Comparison of ENCODE assay signal across 14 cellular contexts in genomic region chr3:12228461-12228860, GRCh38.
DNase-seq lines count a peak whose midpoint lies in the region; TF ChIP-seq lines count a peak whose summit lies in the region.
"Had no signal": no experiment of that assay in that cellular context is flagged by ENCODE, and none has a peak within 500 bp of the region (broad histone marks: within the 10 kb centered on the region; RNA-seq: fewer than 3 reads in every experiment).

No MANE protein-coding gene starts in this region.

- H3K9ac ChIP-seq in mesendoderm (ENCODE audit: low read length): no peak overlapping the region
- H3K9ac ChIP-seq: BLaER1 had no signal

- H3K27me3 ChIP-seq in Caco-2 (replicated peaks; ENCODE audit: control insufficient read depth, insufficient read depth, low read length) (no peaks in the 10 kb centered on the region), mesendoderm (ENCODE audit: insufficient read depth, low read length, poor library complexity) (no peaks in the 10 kb centered on the region), suprapubic skin (no peaks in the 10 kb centered on the region)
- H3K27me3 ChIP-seq: BLaER1 had no signal

- no peak for TF ChIP-seq EP300 in suprapubic skin (IDR thresholded peaks at IDR 0.05)

- no peaks in the 10 kb centered on the region for H3K79me1 ChIP-seq in mesendoderm (ENCODE audit: low read length)

- H3K4me1 Mint-ChIP-seq in Caco-2 (ENCODE audit: low read depth, unreplicated experiment): peaks cover 42% of the 10 kb centered on the region
- H3K4me1 Mint-ChIP-seq in endothelial cell (ENCODE audit: unreplicated experiment): no peaks in the 10 kb centered on the region
- peaks cover 10% of the 10 kb centered on the region for H3K4me1 Mint-ChIP-seq in activated naive CD8-positive, alpha-beta T cell treated with anti-CD3 and anti-CD28 coated beads for 36 hours

- DNase-seq in Caco-2 (peak in 1 of 2 experiments; percentile 46), epithelial cell of esophagus (ENCODE audit: low read depth) (peak; percentile 8), mesendoderm (no peak), suprapubic skin (ENCODE audit: low spot score in 2 of 2) (no peak), AG20443 (ENCODE audit: low spot score) (no peak), endothelial cell (ENCODE audit: low spot score) (no peak), NCI-H2081 (lab: John Stamatoyannopoulos, UW) (no peak)
- no peak for DNase-seq in activated naive CD8-positive, alpha-beta T cell treated with anti-CD3 and anti-CD28 coated beads for 36 hours
- DNase-seq: AML-193; CD8-positive, alpha-beta memory T cell; H7 had no signal

- BruUV-seq in Caco-2 (replicated peaks; lab: Mats Ljungman, UMichigan): no TSS peak

- CTCF ChIA-PET in Caco-2 (lab: Charles Lee): interaction anchor here (0.9 kb wide), 1 partner anchor 44 kb away, joined by 3 read pairs; no protein-coding TSS in a partner anchor

- no CpG with 5 or more reads among the region's 5 CpGs for WGBS in mesendoderm (ENCODE audit: extremely low coverage, insufficient coverage, low lambda C conversion rate)
- WGBS in suprapubic skin: 68% methylated on average over 5 of the region's 5 CpGs

- H3K23ac ChIP-seq in mesendoderm (ENCODE audit: low read length): no peak overlapping the region

- H3K56ac ChIP-seq in mesendoderm (ENCODE audit: low read length): no peak overlapping the region

- H3K9me3 Mint-ChIP-seq in Caco-2 (ENCODE audit: unreplicated experiment) (no peaks in the 10 kb centered on the region), endothelial cell (ENCODE audit: unreplicated experiment) (no peaks in the 10 kb centered on the region)
- peaks cover 3% of the 10 kb centered on the region for H3K9me3 Mint-ChIP-seq in activated naive CD8-positive, alpha-beta T cell treated with anti-CD3 and anti-CD28 coated beads for 36 hours
- H3K9me3 Mint-ChIP-seq: CD8-positive, alpha-beta memory T cell; GM23338 had no signal

- H3K36me3 ChIP-seq in Caco-2 (ENCODE audit: control insufficient read depth, insufficient read depth, low read length) (no peaks in the 10 kb centered on the region), mesendoderm (ENCODE audit: control insufficient read depth, insufficient read depth, low read length) (no peaks in the 10 kb centered on the region), suprapubic skin (no peaks in the 10 kb centered on the region)
- H3K36me3 ChIP-seq: BLaER1 had no signal

- H2BK120ac ChIP-seq in mesendoderm (ENCODE audit: low read depth, low read length): no peak overlapping the region

- no peaks in the 10 kb centered on the region for H3K36me3 Mint-ChIP-seq in Caco-2 (ENCODE audit: insufficient read depth, unreplicated experiment)
- H3K36me3 Mint-ChIP-seq in endothelial cell (ENCODE audit: low read depth, unreplicated experiment): no peaks in the 10 kb centered on the region
- peaks cover 2% of the 10 kb centered on the region for H3K36me3 Mint-ChIP-seq in activated naive CD8-positive, alpha-beta T cell treated with anti-CD3 and anti-CD28 coated beads for 36 hours
- H3K36me3 Mint-ChIP-seq: CD8-positive, alpha-beta memory T cell had no signal

- H4K5ac ChIP-seq in mesendoderm (ENCODE audit: low read length): no peak overlapping the region

- H3K4me3 ChIP-seq in Caco-2 (ENCODE audit: low read depth, low read length) (no peak overlapping the region), epithelial cell of esophagus (ENCODE audit: low read length) (no peak overlapping the region), mesendoderm (ENCODE audit: low read length) (no peak overlapping the region), suprapubic skin (no peak overlapping the region)
- H3K4me3 ChIP-seq: BLaER1, GM23338 had no signal

- TF ChIP-seq CTCF in Caco-2 (IDR thresholded peaks at IDR 0.05; ENCODE audit: insufficient read depth in 1 of 2, low read depth in 1 of 2, low read length in 1 of 2, severe bottlenecking in 1 of 2, unreplicated experiment in 1 of 2): no peak
- no peak for TF ChIP-seq CTCF in epithelial cell of esophagus (IDR thresholded peaks at IDR 0.05; ENCODE audit: insufficient read depth, low read depth, low read length, missing control alignments)
- TF ChIP-seq CTCF in suprapubic skin (IDR thresholded peaks at IDR 0.05): no peak
- no peak for TF ChIP-seq CTCF in endothelial cell (IDR thresholded peaks at IDR 0.05; ENCODE audit: unreplicated experiment)

- peaks cover 49% of the 10 kb centered on the region for H3K4me1 ChIP-seq in Caco-2
- no peaks in the 10 kb centered on the region for H3K4me1 ChIP-seq in mesendoderm (ENCODE audit: control insufficient read depth, low read depth, low read length)
- peaks cover 29% of the 10 kb centered on the region for H3K4me1 ChIP-seq in suprapubic skin
- H3K4me1 ChIP-seq: BLaER1 had no signal

- no peak overlapping the region for H4K8ac ChIP-seq in mesendoderm (ENCODE audit: low read depth, low read length)

- H3K4ac ChIP-seq in mesendoderm (ENCODE audit: low read depth, low read length): no peak overlapping the region

- H3K27ac ChIP-seq in mesendoderm (ENCODE audit: low read depth, low read length) (no peak overlapping the region), suprapubic skin (peak overlapping the region; percentile 65)
- H3K27ac ChIP-seq: 22Rv1, BLaER1 had no signal

- H3K4me3 Mint-ChIP-seq in Caco-2 (ENCODE audit: unreplicated experiment) (peak overlapping the region; percentile 22), endothelial cell (ENCODE audit: unreplicated experiment) (no peak overlapping the region)
- no peak overlapping the region for H3K4me3 Mint-ChIP-seq in activated naive CD8-positive, alpha-beta T cell treated with anti-CD3 and anti-CD28 coated beads for 36 hours
- H3K4me3 Mint-ChIP-seq: CD8-positive, alpha-beta memory T cell; GM23338 had no signal

- no peak overlapping the region for H2AK5ac ChIP-seq in mesendoderm (ENCODE audit: low read length)

- peak overlapping the region; percentile 29 for H3K18ac ChIP-seq in mesendoderm (ENCODE audit: low read length)

- H3K4me2 ChIP-seq in mesendoderm (ENCODE audit: low read length): no peak overlapping the region
- H3K4me2 ChIP-seq: BLaER1, GM23338 had no signal

- TF ChIP-seq POLR2A in suprapubic skin (IDR thresholded peaks at IDR 0.05): no peak

- no peaks in the 10 kb centered on the region for H3K79me2 ChIP-seq in mesendoderm (ENCODE audit: control insufficient read depth, insufficient read depth, low read length)

- H3K27ac Mint-ChIP-seq in Caco-2 (ENCODE audit: unreplicated experiment) (peak overlapping the region; percentile 53), endothelial cell (ENCODE audit: unreplicated experiment) (no peak overlapping the region)
- no peak overlapping the region for H3K27ac Mint-ChIP-seq in activated naive CD8-positive, alpha-beta T cell treated with anti-CD3 and anti-CD28 coated beads for 36 hours
- H3K27ac Mint-ChIP-seq: CD8-positive, alpha-beta memory T cell; GM23338 had no signal

- POLR2A ChIA-PET in Caco-2 (lab: Charles Lee): no interaction called here

- intact Hi-C loops in Caco-2 (cut with micrococcal nuclease; ENCODE audit: unreplicated experiment): loop anchor here (1.0 kb wide), 1 partner anchor 59 kb away; no protein-coding TSS in a partner anchor

- H3K9me3 ChIP-seq in Caco-2 (no peaks in the 10 kb centered on the region), suprapubic skin (no peaks in the 10 kb centered on the region)
- H3K9me3 ChIP-seq: BLaER1 had no signal

- H2BK15ac ChIP-seq in mesendoderm (replicated peaks; ENCODE audit: low read depth): no peak overlapping the region

- H3K27me3 Mint-ChIP-seq in Caco-2 (ENCODE audit: insufficient read depth, unreplicated experiment): no peaks in the 10 kb centered on the region
- no peaks in the 10 kb centered on the region for H3K27me3 Mint-ChIP-seq in endothelial cell (ENCODE audit: unreplicated experiment)
- peaks cover 25% of the 10 kb centered on the region for H3K27me3 Mint-ChIP-seq in activated naive CD8-positive, alpha-beta T cell treated with anti-CD3 and anti-CD28 coated beads for 36 hours

- H2BK5ac ChIP-seq in mesendoderm (ENCODE audit: low read length): no peak overlapping the region
